Comparison of ENCODE assay signal across 12 cellular contexts in genomic region chr12:89514751-89515150, GRCh38. TPM values are rescaled to one million over a fixed set of nuclear protein-coding genes. Genes with fewer than 3 reads are reported as not detected.
DNase-seq lines count a peak whose midpoint lies in the region; ATAC-seq lines count a peak whose summit lies in the region.
"Had no signal": no experiment of that assay in that cellular context is flagged by ENCODE, and none has a peak within 500 bp of the region (broad histone marks: within the 10 kb centered on the region; RNA-seq: fewer than 3 reads in every experiment).

No MANE protein-coding gene starts in this region.

- no peaks in the 10 kb centered on the region for H3K9me2 ChIP-seq in GM23248 (ENCODE audit: insufficient read depth)

- H3K79me1 ChIP-seq in neuronal stem cell (ENCODE audit: low read depth, low read length): no peaks in the 10 kb centered on the region

- H3K9me3 Mint-ChIP-seq in natural killer cell treated with Interleukin-12 subunit alpha and Interleukin-12 subunit beta and Interleukin-15 and Interleukin-18, amount 100 ng/mL, for 72 hours: no peaks in the 10 kb centered on the region
- H3K9me3 Mint-ChIP-seq: naive thymus-derived CD8-positive, alpha-beta T cell had no signal

- H3K23ac ChIP-seq in neuronal stem cell (ENCODE audit: low read depth, low read length, poor library complexity): no peak overlapping the region

- H2AFZ ChIP-seq in GM23248: no peak overlapping the region
- H2AFZ ChIP-seq in neuronal stem cell (ENCODE audit: low read length): no peak overlapping the region

- H3K9me3 ChIP-seq in GM23248 (ENCODE audit: low read depth) (no peaks in the 10 kb centered on the region), neuronal stem cell (replicated peaks in 1 of 2; ENCODE audit: control insufficient read depth in 2 of 2, insufficient read depth in 1 of 2, low read depth in 1 of 2, low read length in 2 of 2) (no peaks in the 10 kb centered on the region)
- H3K9me3 ChIP-seq: Peyer's patch had no signal

- H3K27me3 ChIP-seq in GM23248 (replicated peaks; ENCODE audit: insufficient read depth) (no peaks in the 10 kb centered on the region), neuronal stem cell (ENCODE audit: control insufficient read depth in 3 of 3, insufficient read depth in 3 of 3, low read depth in 1 of 3, low read length in 3 of 3) (no peaks in the 10 kb centered on the region)
- H3K27me3 ChIP-seq: Peyer's patch had no signal

- H3K14ac ChIP-seq in neuronal stem cell (ENCODE audit: low read length): no peak overlapping the region

- H4K8ac ChIP-seq in neuronal stem cell (ENCODE audit: low read depth, low read length): no peak overlapping the region

- H3K4me3 ChIP-seq in GM23248: no peak overlapping the region
- no peak overlapping the region for H3K4me3 ChIP-seq in neuronal stem cell (ENCODE audit: low read length in 2 of 2)
- H3K4me3 ChIP-seq: Peyer's patch had no signal

- no peak overlapping the region for H2BK12ac ChIP-seq in neuronal stem cell (ENCODE audit: low read length)

- H3K9ac ChIP-seq in GM23248 (no peak overlapping the region), neuronal stem cell (ENCODE audit: low read depth, low read length, poor library complexity) (no peak overlapping the region)

- H3K36me3 ChIP-seq in GM23248 (ENCODE audit: low read depth) (no peaks in the 10 kb centered on the region), neuronal stem cell (replicated peaks in 1 of 2; ENCODE audit: control insufficient read depth in 2 of 2, insufficient read depth in 2 of 2, low read length in 2 of 2) (no peaks in the 10 kb centered on the region)
- H3K36me3 ChIP-seq: Peyer's patch had no signal

- peaks cover 17% of the 10 kb centered on the region for H3K79me2 ChIP-seq in GM23248 (ENCODE audit: insufficient read depth)

- H3F3A ChIP-seq in GM23248 (ENCODE audit: insufficient read depth): no peaks in the 10 kb centered on the region

- in situ Hi-C loops in GM23248 (cut with MboI): loop anchor here (25.0 kb wide), 1 partner anchor 1402 kb away; no protein-coding TSS in a partner anchor

- H3K27ac Mint-ChIP-seq in natural killer cell treated with Interleukin-12 subunit alpha and Interleukin-12 subunit beta and Interleukin-15 and Interleukin-18, amount 100 ng/mL, for 72 hours: no peak overlapping the region

- H2BK5ac ChIP-seq in neuronal stem cell (ENCODE audit: low read length): no peak overlapping the region

- no peaks in the 10 kb centered on the region for H3K27me3 Mint-ChIP-seq in natural killer cell treated with Interleukin-12 subunit alpha and Interleukin-12 subunit beta and Interleukin-15 and Interleukin-18, amount 100 ng/mL, for 72 hours
- H3K27me3 Mint-ChIP-seq: naive thymus-derived CD8-positive, alpha-beta T cell had no signal

- no peak overlapping the region for H3K18ac ChIP-seq in neuronal stem cell (ENCODE audit: low read length)

- peaks cover 4% of the 10 kb centered on the region for H3K36me3 Mint-ChIP-seq in natural killer cell treated with Interleukin-12 subunit alpha and Interleukin-12 subunit beta and Interleukin-15 and Interleukin-18, amount 100 ng/mL, for 72 hours

- no peak overlapping the region for H2AK5ac ChIP-seq in neuronal stem cell (ENCODE audit: low read depth, low read length)

- H3K4me2 ChIP-seq in GM23248 (ENCODE audit: unreplicated experiment) (no peak overlapping the region), neuronal stem cell (ENCODE audit: insufficient read depth, low read length, poor library complexity, severe bottlenecking) (no peak overlapping the region)

- H3K27ac ChIP-seq in GM23248: no peak overlapping the region
- no peak overlapping the region for H3K27ac ChIP-seq in neuronal stem cell (replicated peaks; ENCODE audit: low read length)
- H3K27ac ChIP-seq: Peyer's patch had no signal

- H3K4me3 Mint-ChIP-seq in natural killer cell treated with Interleukin-12 subunit alpha and Interleukin-12 subunit beta and Interleukin-15 and Interleukin-18, amount 100 ng/mL, for 72 hours: no peak overlapping the region
- H3K4me3 Mint-ChIP-seq: naive thymus-derived CD8-positive, alpha-beta T cell had no signal

- H2BK15ac ChIP-seq in neuronal stem cell (ENCODE audit: low read length): no peak overlapping the region

- no peaks in the 10 kb centered on the region for H3K4me1 ChIP-seq in GM23248 (ENCODE audit: insufficient read depth)
- H3K4me1 ChIP-seq in neuronal stem cell (ENCODE audit: control insufficient read depth in 2 of 2, insufficient read depth in 1 of 2, low read depth in 1 of 2, low read length in 2 of 2): no peaks in the 10 kb centered on the region
- H3K4me1 ChIP-seq: Peyer's patch had no signal

- H2BK120ac ChIP-seq in neuronal stem cell (ENCODE audit: low read depth, low read length): no peak overlapping the region

- H4K91ac ChIP-seq in neuronal stem cell (ENCODE audit: low read depth, low read length, poor library complexity): no peak overlapping the region

- no peaks in the 10 kb centered on the region for H4K20me1 ChIP-seq in GM23248 (ENCODE audit: insufficient read depth)

- peak; percentile 83 for ATAC-seq in GM19035 (IDR thresholded peaks at IDR 0.05; ENCODE audit: unreplicated experiment)
- ATAC-seq in GM21786 (IDR thresholded peaks at IDR 0.05; ENCODE audit: unreplicated experiment): peak; percentile 84
- ATAC-seq in HG03378 (IDR thresholded peaks at IDR 0.05; ENCODE audit: unreplicated experiment): peak; percentile 82
- peak; percentile 91 to 93 for ATAC-seq in natural killer cell treated with Interleukin-12 subunit alpha and Interleukin-12 subunit beta and Interleukin-15 and Interleukin-18, amount 100 ng/mL, for 72 hours
- no peak for ATAC-seq in left lobe of liver
- ATAC-seq: naive thymus-derived CD8-positive, alpha-beta T cell had no signal

- 97 to 100% methylated on average over 1 of the region's 1 CpG for WGBS in GM23248 (ENCODE audit: low coverage in 1 of 2, low lambda C conversion rate in 2 of 2, missing lambda C conversion rate in 2 of 2), 2 experiments
- WGBS in neuronal stem cell (ENCODE audit: extremely low coverage in 2 of 2, insufficient read length in 2 of 2, insufficient replicate concordance in 1 of 2), 2 donors: no CpG with 5 or more reads among the region's 1 CpG

- H3K4ac ChIP-seq in neuronal stem cell (ENCODE audit: low read length): no peak overlapping the region

- peaks cover 17 to 19% of the 10 kb centered on the region in 2 donors for H3K4me1 Mint-ChIP-seq in natural killer cell treated with Interleukin-12 subunit alpha and Interleukin-12 subunit beta and Interleukin-15 and Interleukin-18, amount 100 ng/mL, for 72 hours (ENCODE audit: low read depth in 2 of 2)

- DNase-seq in natural killer cell treated with Interleukin-12 subunit alpha and Interleukin-12 subunit beta and Interleukin-15 and Interleukin-18, amount 100 ng/mL, for 72 hours (ENCODE audit: low spot score): peak; percentile 74
- DNase-seq in GM23248: no peak
- no peak for DNase-seq in neuronal stem cell (ENCODE audit: low spot score)
- DNase-seq in left lobe of liver (ENCODE audit: low spot score): no peak
- DNase-seq: DMS79 treated with DMSO at 0.1 percent for 48 hours; H7; naive thymus-derived CD8-positive, alpha-beta T cell; NCI-H1105; Peyer's patch had no signal

RNA-seq across cellular contexts. Expression of gene GALNT4, which starts 9.8 kb away (rescaled TPM):
- 10 to 100 TPM; 34.9 TPM for total RNA-seq in natural killer cell treated with Interleukin-12 subunit alpha and Interleukin-12 subunit beta and Interleukin-15 and Interleukin-18, amount 100 ng/mL, for 72 hours
- 6.4 and 10.6 TPM in 2 replicates for total RNA-seq in GM23248 (2014; rRNA removed; shearing (Covaris generic))
- 6.4 and 7.3 TPM in 2 replicates for polyA plus RNA-seq in GM23248 (2016; fragmentation: Nextera tagmentation; extraction: Ambion mirVana)
- 0.43 TPM for polyA plus RNA-seq in neuronal stem cell (2013, experiment 1 of 2)
- 0.60 TPM for polyA plus RNA-seq in neuronal stem cell (2013, experiment 2 of 2)
- total RNA-seq in left lobe of liver: 2.7 TPM

RNA-seq across cellular contexts. Expression of gene POC1B, which starts 11.1 kb away (rescaled TPM):
- total RNA-seq in natural killer cell treated with Interleukin-12 subunit alpha and Interleukin-12 subunit beta and Interleukin-15 and Interleukin-18, amount 100 ng/mL, for 72 hours: 10 to 100 TPM; 61.3 to 76.3 TPM
- 8.3 and 16.8 TPM in 2 replicates for total RNA-seq in GM23248 (2014; rRNA removed; shearing (Covaris generic))
- polyA plus RNA-seq in GM23248 (2016; fragmentation: Nextera tagmentation; extraction: Ambion mirVana): 14.5 and 15.0 TPM in 2 replicates
- 19.1 TPM for polyA plus RNA-seq in neuronal stem cell (2013, experiment 1 of 2)
- 19.1 TPM for polyA plus RNA-seq in neuronal stem cell (2013, experiment 2 of 2)
- 6.7 TPM for total RNA-seq in left lobe of liver
